ENCODE assay signal across 8 cellular contexts in genomic region chr12:92551853-92552397, GRCh38.
A peak's percentile ranks its signal among the peaks of the same experiment; 100 is the strongest.
DNase-seq lines count a peak whose midpoint lies in the region; ATAC-seq and TF ChIP-seq lines count a peak whose summit lies in the region.

No MANE protein-coding gene starts in this region.

- H3K4me3 ChIP-seq in uterus = no peak overlapping the region

- H3K27ac Mint-ChIP-seq in stimulated activated naive CD8-positive, alpha-beta T cell treated with anti-CD3 and anti-CD28 coated beads, Interleukin-15, amount 100 ng/mL, for 72 hours = no peak overlapping the region
- H3K27ac Mint-ChIP-seq in CD14-positive monocyte = no peak overlapping the region

- TF ChIP-seq CTCF in CD14-positive monocyte (IDR thresholded peaks at IDR 0.05) = no peak
- TF ChIP-seq CTCF in uterus (IDR thresholded peaks at IDR 0.05) = no peak

- peak; percentile 70 for DNase-seq in HPDE6-E6E7 (ENCODE audit: extremely low spot score)
- DNase-seq in epithelial cell of prostate (ENCODE audit: low read depth, low spot score) = peak; percentile 71
- DNase-seq in stimulated activated naive CD8-positive, alpha-beta T cell treated with anti-CD3 and anti-CD28 coated beads, Interleukin-15, amount 100 ng/mL, for 72 hours = peak in 1 of 2 donors; percentile 66
- DNase-seq in CD14-positive monocyte (ENCODE audit: low spot score) = no peak
- no peak for DNase-seq in uterus
- no peak for DNase-seq in GOT3 (lab: John Stamatoyannopoulos, UW)

- H3K27ac ChIP-seq in epithelial cell of prostate (peak overlapping the region; percentile 79), uterus (no peak overlapping the region)

- H3K9me3 Mint-ChIP-seq in stimulated activated naive CD8-positive, alpha-beta T cell treated with anti-CD3 and anti-CD28 coated beads, Interleukin-15, amount 100 ng/mL, for 72 hours = peaks cover 1 to 7% of the 10 kb centered on the region in 2 donors
- peaks cover 0 to 4% (median 0%) of the 10 kb centered on the region in 7 donors for H3K9me3 Mint-ChIP-seq in CD14-positive monocyte

- intact Hi-C loops in CD14-positive monocyte (cut with micrococcal nuclease) (loop anchor here in 1 of 2 donors (10.0 kb wide), 1 partner anchor 207 kb away; no protein-coding TSS in a partner anchor), uterus (cut with DNase I; ENCODE audit: low total_unique reads) (no loop called here)

- H3K9me3 ChIP-seq in uterus = no peaks in the 10 kb centered on the region

- peaks cover 0 to 6% of the 10 kb centered on the region in 2 donors for H3K4me1 ChIP-seq in uterus

- no peaks in the 10 kb centered on the region for H3K27me3 Mint-ChIP-seq in stimulated activated naive CD8-positive, alpha-beta T cell treated with anti-CD3 and anti-CD28 coated beads, Interleukin-15, amount 100 ng/mL, for 72 hours
- peaks cover 0 to 3% (median 2%) of the 10 kb centered on the region in 3 donors for H3K27me3 Mint-ChIP-seq in CD14-positive monocyte (ENCODE audit: low read depth in 3 of 3)

- no peaks in the 10 kb centered on the region for H3K36me3 ChIP-seq in uterus

- peaks cover 25% of the 10 kb centered on the region for H3K4me1 Mint-ChIP-seq in stimulated activated naive CD8-positive, alpha-beta T cell treated with anti-CD3 and anti-CD28 coated beads, Interleukin-15, amount 100 ng/mL, for 72 hours
- H3K4me1 Mint-ChIP-seq in CD14-positive monocyte = no peaks in the 10 kb centered on the region

- no peaks in the 10 kb centered on the region for H3K27me3 ChIP-seq in uterus

- peak; percentile 62 for ATAC-seq in GM18498 (IDR thresholded peaks at IDR 0.05; ENCODE audit: unreplicated experiment)
- peak; percentile 66 for ATAC-seq in GM21515 (IDR thresholded peaks at IDR 0.05; ENCODE audit: unreplicated experiment)
- ATAC-seq in stimulated activated naive CD8-positive, alpha-beta T cell treated with anti-CD3 and anti-CD28 coated beads, Interleukin-15, amount 100 ng/mL, for 72 hours = peak; percentile 85

- TF ChIP-seq POLR2A in uterus (IDR thresholded peaks at IDR 0.05) = no peak

- H3K4me3 Mint-ChIP-seq in stimulated activated naive CD8-positive, alpha-beta T cell treated with anti-CD3 and anti-CD28 coated beads, Interleukin-15, amount 100 ng/mL, for 72 hours = no peak overlapping the region
- no peak overlapping the region for H3K4me3 Mint-ChIP-seq in CD14-positive monocyte

- H3K36me3 Mint-ChIP-seq in CD14-positive monocyte = no peaks in the 10 kb centered on the region

Comparison
In these comparisons a context has a peak if more than half of its experiments do, and no peak if none do; other contexts are left out.
1. DNase-seq: peak in HPDE6-E6E7 (single experiment) and epithelial cell of prostate (single experiment); none in CD14-positive monocyte (single experiment), uterus (0 of 2) and GOT3 (single experiment).
2. Peak in every context shown above with its lines, with median percentiles within 50 percentile points of each other: ATAC-seq.